ENCODE assay signal across 1 cellular context in the genomic region with DNA sequence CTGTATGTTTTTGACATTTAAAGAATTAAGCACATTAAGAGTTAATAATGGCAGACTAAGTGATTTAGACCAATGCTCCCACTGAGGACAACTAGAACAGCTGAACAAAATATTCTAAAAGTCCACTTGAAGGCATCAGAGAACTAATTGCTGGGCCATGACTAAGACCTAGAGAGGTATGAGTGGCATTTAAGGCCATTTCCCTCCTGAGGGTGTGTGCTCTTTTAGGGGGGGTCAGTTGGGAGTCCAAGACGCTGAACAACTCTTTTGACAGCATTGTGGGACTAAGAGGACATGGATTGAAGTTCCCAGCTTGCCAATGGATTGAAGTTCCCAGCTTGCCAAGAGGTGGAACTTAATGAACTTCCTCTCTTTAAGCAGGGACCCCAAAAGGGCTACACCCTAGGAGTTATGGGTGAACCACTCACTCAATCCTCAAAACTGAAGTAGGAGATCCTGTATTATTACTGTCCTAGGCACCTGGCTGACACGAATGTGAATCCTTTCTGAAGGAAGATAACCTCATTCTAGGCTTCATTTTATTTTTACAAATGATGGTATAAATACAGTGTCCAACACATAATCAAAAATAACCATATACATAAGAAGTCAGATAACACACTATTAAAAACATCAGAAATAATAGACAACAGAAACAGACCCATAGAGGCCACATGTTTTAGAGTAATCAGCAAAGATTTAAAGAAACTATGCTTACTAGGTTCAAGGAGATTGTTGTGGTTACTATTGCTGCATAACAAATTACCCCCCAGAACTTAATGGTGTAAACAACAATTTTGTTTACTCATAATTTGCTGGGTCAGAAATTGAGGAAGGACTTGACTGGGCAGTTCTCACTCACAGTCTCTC.
TF ChIP-seq lines count a peak whose summit lies in the region.

No MANE protein-coding gene starts in this region.

TF ChIP-seq in WTC11, 78 proteins besides CTCF, POLR2A, EP300 and RAD21 (continued from another document):
- TF ChIP-seq, protein P1, sequence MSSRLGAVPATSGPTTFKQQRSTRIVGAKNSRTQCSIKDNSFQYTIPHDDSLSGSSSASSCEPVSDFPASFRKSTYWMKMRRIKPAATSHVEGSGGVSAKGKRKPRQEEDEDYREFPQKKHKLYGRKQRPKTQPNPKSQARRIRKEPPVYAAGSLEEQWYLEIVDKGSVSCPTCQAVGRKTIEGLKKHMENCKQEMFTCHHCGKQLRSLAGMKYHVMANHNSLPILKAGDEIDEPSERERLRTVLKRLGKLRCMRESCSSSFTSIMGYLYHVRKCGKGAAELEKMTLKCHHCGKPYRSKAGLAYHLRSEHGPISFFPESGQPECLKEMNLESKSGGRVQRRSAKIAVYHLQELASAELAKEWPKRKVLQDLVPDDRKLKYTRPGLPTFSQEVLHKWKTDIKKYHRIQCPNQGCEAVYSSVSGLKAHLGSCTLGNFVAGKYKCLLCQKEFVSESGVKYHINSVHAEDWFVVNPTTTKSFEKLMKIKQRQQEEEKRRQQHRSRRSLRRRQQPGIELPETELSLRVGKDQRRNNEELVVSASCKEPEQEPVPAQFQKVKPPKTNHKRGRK (CRISPR knock-in tag; IDR thresholded peaks at IDR 0.05; ENCODE audit: borderline replicate concordance) = no peak
- no peak for TF ChIP-seq CBFB (CRISPR knock-in tag; IDR thresholded peaks at IDR 0.05; ENCODE audit: low read depth)
- TF ChIP-seq SP1 (CRISPR knock-in tag; conservative IDR thresholded peaks at IDR 0.05) = no peak
